Comparison of ENCODE assay signal across 16 cellular contexts in the genomic region with DNA sequence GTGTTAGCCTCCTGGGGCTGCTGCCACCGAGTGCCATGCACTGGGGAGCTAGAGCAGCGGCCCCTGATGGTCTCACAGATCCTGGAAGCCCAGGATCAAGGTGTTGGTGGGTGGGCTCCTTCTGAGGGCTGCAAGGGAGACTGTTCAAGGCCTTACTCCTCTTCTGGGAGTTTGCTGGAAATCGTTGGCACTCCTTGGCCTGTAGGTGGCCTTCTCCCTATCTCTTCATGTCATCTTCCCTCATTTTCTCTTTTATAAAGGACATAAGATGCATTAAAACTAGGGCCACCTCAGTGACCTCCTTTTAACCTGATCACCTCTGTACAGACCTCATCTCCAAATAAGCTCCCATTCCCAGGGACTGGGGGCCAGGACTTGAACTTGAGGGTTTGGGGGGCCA. TPM values are rescaled to one million over a fixed set of nuclear protein-coding genes. Genes with fewer than 3 reads are reported as not detected.
DNase-seq lines count a peak whose midpoint lies in the region; ATAC-seq, FAIRE-seq and TF ChIP-seq lines count a peak whose summit lies in the region.
"Had no signal": no experiment of that assay in that cellular context is flagged by ENCODE, and none has a peak within 500 bp of the region (broad histone marks: within the 10 kb centered on the region; RNA-seq: fewer than 3 reads in every experiment).

No MANE protein-coding gene starts in this region.

- no peak for DNase-seq in activated naive CD4-positive, alpha-beta T cell treated with anti-CD3 and anti-CD28 coated beads, Interleukin-2, amount 50 U/mL, for 72 hours (ENCODE audit: low spot score in 2 of 2)
- DNase-seq in MM.1S (no peak), bronchial epithelial cell (ENCODE audit: low read depth) (no peak), retinal pigment epithelial cell (ENCODE audit: low read depth) (no peak), tibial nerve (ENCODE audit: low spot score in 2 of 2) (no peak), smooth muscle cell (lab: John Stamatoyannopoulos, UW; ENCODE audit: unreplicated experiment) (no peak)
- DNase-seq: H7; left lung; stimulated activated CD8-positive, alpha-beta memory T cell treated with anti-CD3 and anti-CD28 coated beads, Interleukin-4, amount 100 ng/mL, for 48 hours had no signal

- no peak for TF ChIP-seq POLR2A in tibial nerve (IDR thresholded peaks at IDR 0.05)

- H3K4me1 Mint-ChIP-seq in activated naive CD4-positive, alpha-beta T cell treated with anti-CD3 and anti-CD28 coated beads, Interleukin-2, amount 50 U/mL, for 24 hours: no peaks in the 10 kb centered on the region

- H3K36me3 ChIP-seq in MM.1S (replicated peaks; ENCODE audit: insufficient read depth, low read length) (no peaks in the 10 kb centered on the region), bronchial epithelial cell (ENCODE audit: control insufficient read depth, insufficient read depth, low read length) (no peaks in the 10 kb centered on the region), tibial nerve (no peaks in the 10 kb centered on the region), smooth muscle cell (ENCODE audit: low read depth) (no peaks in the 10 kb centered on the region)
- H3K36me3 ChIP-seq: BLaER1, left lung had no signal

- H3K4me3 ChIP-seq in MM.1S (ENCODE audit: low read length) (no peak overlapping the region), bronchial epithelial cell (ENCODE audit: low read depth, low read length) (no peak overlapping the region), retinal pigment epithelial cell (ENCODE audit: low read length) (no peak overlapping the region), tibial nerve (no peak overlapping the region), smooth muscle cell (no peak overlapping the region)
- H3K4me3 ChIP-seq: BLaER1, left lung, SK-N-MC had no signal

- TF ChIP-seq EP300 in tibial nerve (IDR thresholded peaks at IDR 0.05): no peak

- 29 to 32% methylated on average over 3 of the region's 3 CpGs for WGBS in tibial nerve, 2 donors
- WGBS in smooth muscle cell (ENCODE audit: low lambda C conversion rate): 34% methylated on average over 3 of the region's 3 CpGs

- no peaks in the 10 kb centered on the region for H3K27me3 Mint-ChIP-seq in activated naive CD4-positive, alpha-beta T cell treated with anti-CD3 and anti-CD28 coated beads, Interleukin-2, amount 50 U/mL, for 24 hours

- H3K9ac ChIP-seq in MM.1S (ENCODE audit: low read length) (no peak overlapping the region), smooth muscle cell (ENCODE audit: low read depth) (no peak overlapping the region)
- H3K9ac ChIP-seq: BLaER1 had no signal

- peak overlapping the region; percentile 23 for H3K27ac Mint-ChIP-seq in activated naive CD4-positive, alpha-beta T cell treated with anti-CD3 and anti-CD28 coated beads, Interleukin-2, amount 50 U/mL, for 24 hours
- no peak overlapping the region for H3K27ac Mint-ChIP-seq in activated naive CD4-positive, alpha-beta T cell treated with anti-CD3 and anti-CD28 coated beads, Interleukin-2, amount 50 U/mL, for 72 hours

- no peaks in the 10 kb centered on the region for H3K36me3 Mint-ChIP-seq in activated naive CD4-positive, alpha-beta T cell treated with anti-CD3 and anti-CD28 coated beads, Interleukin-2, amount 50 U/mL, for 24 hours
- H3K36me3 Mint-ChIP-seq in activated naive CD4-positive, alpha-beta T cell treated with anti-CD3 and anti-CD28 coated beads, Interleukin-2, amount 50 U/mL, for 72 hours: no peaks in the 10 kb centered on the region
- H3K36me3 Mint-ChIP-seq: IgD-negative memory B cell had no signal

- H3K4me2 ChIP-seq in MM.1S (ENCODE audit: low read depth, low read length) (no peak overlapping the region), smooth muscle cell (no peak overlapping the region)
- H3K4me2 ChIP-seq: BLaER1 had no signal

- H3K27me3 ChIP-seq in MM.1S (replicated peaks; ENCODE audit: insufficient read depth, low read length) (peaks cover 97% of the 10 kb centered on the region), bronchial epithelial cell (ENCODE audit: control insufficient read depth, insufficient read depth, low read length) (no peaks in the 10 kb centered on the region), tibial nerve (peaks cover 0 to 5% of the 10 kb centered on the region in 2 donors), smooth muscle cell (ENCODE audit: low read depth) (peaks cover 3% of the 10 kb centered on the region)
- H3K27me3 ChIP-seq: BLaER1 had no signal

- H3K4me3 Mint-ChIP-seq in activated naive CD4-positive, alpha-beta T cell treated with anti-CD3 and anti-CD28 coated beads, Interleukin-2, amount 50 U/mL, for 24 hours: no peak overlapping the region
- H3K4me3 Mint-ChIP-seq: IgD-negative memory B cell had no signal

- peak; percentile 39 for TF ChIP-seq CTCF in MM.1S (IDR thresholded peaks at IDR 0.05; ENCODE audit: low read length)
- peak; percentile 29 for TF ChIP-seq CTCF in bronchial epithelial cell (IDR thresholded peaks at IDR 0.05; ENCODE audit: insufficient read depth, low read length, severe bottlenecking)
- peak; percentile 33 for TF ChIP-seq CTCF in retinal pigment epithelial cell (conservative IDR thresholded peaks at IDR 0.05; ENCODE audit: low read depth, low read length)
- no peak for TF ChIP-seq CTCF in tibial nerve (IDR thresholded peaks at IDR 0.05)
- TF ChIP-seq CTCF in smooth muscle cell (IDR thresholded peaks at IDR 0.05; ENCODE audit: borderline replicate concordance, insufficient read depth, poor library complexity, severe bottlenecking): no peak

- H3K9me3 Mint-ChIP-seq in activated naive CD4-positive, alpha-beta T cell treated with anti-CD3 and anti-CD28 coated beads, Interleukin-2, amount 50 U/mL, for 24 hours: no peaks in the 10 kb centered on the region
- H3K9me3 Mint-ChIP-seq in activated naive CD4-positive, alpha-beta T cell treated with anti-CD3 and anti-CD28 coated beads, Interleukin-2, amount 50 U/mL, for 72 hours: no peaks in the 10 kb centered on the region
- H3K9me3 Mint-ChIP-seq: IgD-negative memory B cell had no signal

- H3K9me2 ChIP-seq in MM.1S (replicated peaks; ENCODE audit: insufficient read depth, low read length): no peaks in the 10 kb centered on the region

- H2AFZ ChIP-seq in MM.1S (ENCODE audit: low read length): no peak overlapping the region
- H2AFZ ChIP-seq in smooth muscle cell (ENCODE audit: low read depth): no peak overlapping the region

- no peaks in the 10 kb centered on the region for H3F3A ChIP-seq in MM.1S (ENCODE audit: insufficient read depth, low read length)
- H3F3A ChIP-seq in smooth muscle cell (ENCODE audit: low read depth): no peaks in the 10 kb centered on the region

- no peak for ATAC-seq in activated naive CD4-positive, alpha-beta T cell treated with anti-CD3 and anti-CD28 coated beads, Interleukin-2, amount 50 U/mL, for 72 hours
- no peak for ATAC-seq in GM21576 (IDR thresholded peaks at IDR 0.05; ENCODE audit: unreplicated experiment)
- ATAC-seq: left lung had no signal

- no peaks in the 10 kb centered on the region for H3K79me2 ChIP-seq in MM.1S (ENCODE audit: low read length)
- no peaks in the 10 kb centered on the region for H3K79me2 ChIP-seq in smooth muscle cell (ENCODE audit: low read depth)

- no peak for FAIRE-seq in bronchial epithelial cell (lab: Jason Lieb, UNC)
- FAIRE-seq: colon, urothelium cell line had no signal

- H4K20me1 ChIP-seq in MM.1S (ENCODE audit: insufficient read depth, low read length) (no peaks in the 10 kb centered on the region), smooth muscle cell (ENCODE audit: low read depth) (no peaks in the 10 kb centered on the region)
- H4K20me1 ChIP-seq: BLaER1 had no signal

- no peaks in the 10 kb centered on the region for H3K4me1 ChIP-seq in MM.1S (ENCODE audit: low read length)
- no peaks in the 10 kb centered on the region for H3K4me1 ChIP-seq in tibial nerve
- peaks cover 3% of the 10 kb centered on the region for H3K4me1 ChIP-seq in smooth muscle cell (ENCODE audit: low read depth)
- H3K4me1 ChIP-seq: left lung had no signal

- no peak overlapping the region for H3K27ac ChIP-seq in MM.1S (ENCODE audit: low read length)
- H3K27ac ChIP-seq in tibial nerve: no peak overlapping the region
- H3K27ac ChIP-seq in smooth muscle cell (ENCODE audit: low read depth): no peak overlapping the region
- H3K27ac ChIP-seq: BLaER1, left lung, SK-N-MC had no signal

- H3K9me3 ChIP-seq in MM.1S (replicated peaks; ENCODE audit: insufficient read depth, low read length): no peaks in the 10 kb centered on the region
- H3K9me3 ChIP-seq in tibial nerve: no peaks in the 10 kb centered on the region
- no peaks in the 10 kb centered on the region for H3K9me3 ChIP-seq in smooth muscle cell (replicated peaks; ENCODE audit: low read depth)
- H3K9me3 ChIP-seq: BLaER1, left lung had no signal

RNA-seq across cellular contexts. Expression of a gene that starts 27.0 kb away (rescaled TPM):
- 10 to 100 TPM; 18.9 to 23.0 TPM for total RNA-seq in activated naive CD4-positive, alpha-beta T cell treated with anti-CD3 and anti-CD28 coated beads, Interleukin-2, amount 50 U/mL, for 72 hours
- total RNA-seq in bronchial epithelial cell (5.0 and 8.7 TPM in 2 replicates), tibial nerve (10 to 100 TPM; 17.2 to 42.0 (median 29.4) TPM), smooth muscle cell (10.2 and 10.6 TPM in 2 replicates)
- 3.2 and 5.4 TPM in 2 replicates for polyA plus RNA-seq in smooth muscle cell

RNA-seq across cellular contexts. Expression of a gene that starts 37.8 kb away (rescaled TPM):
- total RNA-seq in activated naive CD4-positive, alpha-beta T cell treated with anti-CD3 and anti-CD28 coated beads, Interleukin-2, amount 50 U/mL, for 72 hours: under 1 TPM; 0.23 to 0.25 TPM
- 0.26 and 3.5 TPM in 2 replicates for total RNA-seq in bronchial epithelial cell
- 10 to 100 TPM in 1 of 4 donors, 1 to 10 TPM in 3; 3.3 to 15.9 (median 5.5) TPM for total RNA-seq in tibial nerve
- 0.58 and 2.0 TPM in 2 replicates for total RNA-seq in smooth muscle cell
- polyA plus RNA-seq in smooth muscle cell: 6.8 and 8.2 TPM in 2 replicates
- polyA plus RNA-seq: IgD-negative memory B cell had no signal

Comparison
In these comparisons a context has a peak if more than half of its experiments do, and no peak if none do; other contexts are left out.
1. CTCF ChIP-seq: peak in MM.1S (single experiment), bronchial epithelial cell (single experiment) and retinal pigment epithelial cell (single experiment); none in tibial nerve (0 of 5) and smooth muscle cell (single experiment).